In genomic region chr7:80905334-80905733, GRCh38 we compare ENCODE assay signal across 15 cellular contexts. TPM values are rescaled to one million over a fixed set of nuclear protein-coding genes. Genes with fewer than 3 reads are reported as not detected.
"Had no signal": no experiment of that assay in that cellular context is flagged by ENCODE, and none has a peak within 500 bp of the region (broad histone marks: within the 10 kb centered on the region; RNA-seq: fewer than 3 reads in every experiment).

No MANE protein-coding gene starts in this region.

- H3K4me3 ChIP-seq: colonic mucosa, gastroesophageal sphincter, left ventricle myocardium inferior, right atrium auricular region had no signal

- ATAC-seq: activated naive CD8-positive, alpha-beta T cell treated with anti-CD3 and anti-CD28 coated beads, Interleukin-2, amount 50 U/mL, for 24 hours; gastroesophageal sphincter; stimulated activated effector memory CD8-positive, alpha-beta T cell treated with anti-CD3 and anti-CD28 coated beads, Interleukin-12 subunit alpha, Interleukin-12 subunit beta, amount 100 ng/mL, for 72 hours had no signal

- H3K27me3 ChIP-seq: colonic mucosa, gastroesophageal sphincter, right atrium auricular region had no signal

- DNase-seq: activated B cell treated with CpG ODN at 0.5 μM for 24 hours; activated CD4-positive, alpha-beta T cell treated with anti-CD3 and anti-CD28 coated beads, Interleukin-2, amount 10 ng/mL, durations not matched to agents 24 days and 14 days; activated CD8-positive, alpha-beta memory T cell treated with anti-CD3 and anti-CD28 coated beads for 24 hours; activated naive CD4-positive, alpha-beta T cell treated with Interleukin-2 at 50 U/mL for 16 hours; activated naive CD8-positive, alpha-beta T cell treated with anti-CD3 and anti-CD28 coated beads, Interleukin-2, amount 50 U/mL, for 24 hours; colonic mucosa; effector CD4-positive, alpha-beta T cell; kidney; left ventricle myocardium inferior; mesendoderm; small intestine; T-helper 1 cell had no signal

- H3K4me1 ChIP-seq: colonic mucosa had no signal

- H3K9me3 ChIP-seq: colonic mucosa, gastroesophageal sphincter, left ventricle myocardium inferior, right atrium auricular region had no signal

- H3K36me3 ChIP-seq: colonic mucosa, gastroesophageal sphincter, left ventricle myocardium inferior, right atrium auricular region had no signal

- H3K27ac ChIP-seq: colonic mucosa, left ventricle myocardium inferior, right atrium auricular region had no signal

RNA-seq across cellular contexts. Expression of gene SEMA3C, which starts 13.5 kb away (rescaled TPM):
- total RNA-seq: activated B cell treated with CpG ODN at 0.5 μM for 24 hours; activated CD4-positive, alpha-beta T cell treated with anti-CD3 and anti-CD28 coated beads, Interleukin-2, amount 10 ng/mL, durations not matched to agents 24 days and 14 days had no signal
